ENCODE assay signal across 18 cellular contexts in the genomic region with DNA sequence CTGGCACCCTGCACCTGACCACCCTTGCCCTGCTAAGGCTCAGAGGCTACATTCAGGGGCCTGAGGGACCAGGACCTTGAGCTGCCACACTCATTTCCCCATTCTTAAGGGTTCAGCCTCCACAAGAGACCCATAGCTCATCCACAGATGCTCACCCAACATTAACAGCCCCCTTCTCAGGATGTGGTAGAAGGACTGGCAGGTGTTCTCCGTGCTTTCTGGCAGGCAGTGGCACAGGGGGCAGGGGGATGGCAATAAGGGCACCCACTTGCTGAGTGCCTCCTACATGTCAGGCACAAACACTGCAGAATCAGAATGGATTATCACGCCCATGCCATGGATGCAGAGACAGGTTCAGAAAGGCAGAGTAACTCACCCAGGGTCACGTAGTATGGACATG. TPM values are rescaled to one million over a fixed set of nuclear protein-coding genes. Genes with fewer than 3 reads are reported as not detected.
DNase-seq lines count a peak whose midpoint lies in the region; ATAC-seq, FAIRE-seq and TF ChIP-seq lines count a peak whose summit lies in the region.
"Had no signal": no experiment of that assay in that cellular context is flagged by ENCODE, and none has a peak within 500 bp of the region (broad histone marks: within the 10 kb centered on the region; RNA-seq: fewer than 3 reads in every experiment).

No MANE protein-coding gene starts in this region.

- H3F3A ChIP-seq in PC-9 (ENCODE audit: insufficient read depth, low read depth) = peaks cover 26% of the 10 kb centered on the region

- H3K36me3 ChIP-seq in right atrium auricular region (peaks cover 6% of the 10 kb centered on the region), PC-9 (ENCODE audit: low read depth) (0 out of 2 replicates have a peak, but pooled peaks cover 3% of the 10 kb centered on the region), keratinocyte (ENCODE audit: control insufficient read depth in 2 of 2, extremely low read depth in 1 of 2, insufficient read depth in 2 of 2, low read length in 2 of 2) (peaks cover 10 to 21% of the 10 kb centered on the region in 2 experiments), upper lobe of left lung (no peaks in the 10 kb centered on the region)

- H3K9me1 ChIP-seq in keratinocyte (ENCODE audit: control insufficient read depth, extremely low read depth, insufficient read depth, low read length) = peaks cover 5% of the 10 kb centered on the region

- dilution Hi-C loops in keratinocyte (cut with MboI; ENCODE audit: extremely low pct_ligation_motif_present, low sequenced_read_pairs) = no loop called here

- POLR2A ChIA-PET in PC-9 (lab: Charles Lee; ENCODE audit: unreplicated experiment) = interaction anchor here (0.6 to 0.7 kb wide), 2 partner anchors 759 to 870 kb away, joined by 3 to 4 read pairs; a partner anchor contains a TSS

- no peaks in the 10 kb centered on the region for H3K9me2 ChIP-seq in PC-9 (ENCODE audit: insufficient read depth)

- peak overlapping the region; percentile 79 to 97 for H3K27ac ChIP-seq in right atrium auricular region
- H3K27ac ChIP-seq in PC-9 = peak overlapping the region; percentile 61
- no peak overlapping the region for H3K27ac ChIP-seq in keratinocyte (ENCODE audit: control insufficient read depth, insufficient read depth, low read length)
- peak overlapping the region in 3 of 4 donors; percentile 38 to 57 (median 51) for H3K27ac ChIP-seq in upper lobe of left lung

- 88% methylated on average over 2 to 3 of the region's 3 CpGs for WGBS in upper lobe of left lung, 2 donors

- no peak for TF ChIP-seq POLR2A in upper lobe of left lung (IDR thresholded peaks at IDR 0.05)

- H3K79me2 ChIP-seq in PC-9 (ENCODE audit: low read depth) = peaks cover 78% of the 10 kb centered on the region
- peaks cover 72% of the 10 kb centered on the region for H3K79me2 ChIP-seq in keratinocyte (ENCODE audit: control insufficient read depth, insufficient read depth, low read length)

- intact Hi-C loops in Right ventricle myocardium inferior (cut with DNase I) = no loop called here
- intact Hi-C loops in PC-9 (cut with micrococcal nuclease; ENCODE audit: unreplicated experiment) = loop anchor here (2.0 kb wide), 1 partner anchor 44 kb away; no protein-coding TSS in a partner anchor

- H3K4me1 ChIP-seq in right atrium auricular region (peaks cover 0 to 88% of the 10 kb centered on the region in 2 donors), PC-9 (replicated peaks; ENCODE audit: insufficient read depth) (peaks cover 72% of the 10 kb centered on the region), keratinocyte (ENCODE audit: control insufficient read depth, extremely low read depth, insufficient read depth, low read length) (peaks cover 86% of the 10 kb centered on the region), upper lobe of left lung (peaks cover 48 to 66% (median 53%) of the 10 kb centered on the region in 4 donors)

- TF ChIP-seq CTCF in right atrium auricular region (IDR thresholded peaks at IDR 0.05) = no peak
- TF ChIP-seq CTCF in PC-9 (conservative IDR thresholded peaks at IDR 0.05) = no peak
- TF ChIP-seq CTCF in keratinocyte (optimal IDR thresholded peaks at IDR 0.05 in 1 of 3, IDR thresholded peaks at IDR 0.05 in 1 of 3, conservative IDR thresholded peaks at IDR 0.05 in 1 of 3; ENCODE audit: extremely low read depth in 1 of 3, insufficient read depth in 2 of 3, low read length in 3 of 3) = no peak
- no peak for TF ChIP-seq CTCF in upper lobe of left lung (IDR thresholded peaks at IDR 0.05)

- H4K20me1 ChIP-seq in PC-9 (ENCODE audit: insufficient read depth) = no peaks in the 10 kb centered on the region
- no peaks in the 10 kb centered on the region for H4K20me1 ChIP-seq in keratinocyte (ENCODE audit: control insufficient read depth, extremely low read depth, insufficient read depth, low read length)

- H3K9ac ChIP-seq in keratinocyte (ENCODE audit: control insufficient read depth, extremely low read depth, insufficient read depth, low read length) = no peak overlapping the region

- ATAC-seq in Right ventricle myocardium inferior (no peak), upper lobe of left lung (ENCODE audit: low FRiP score in 2 of 2) (no peak), GM18519 (IDR thresholded peaks at IDR 0.05; ENCODE audit: low FRiP score, unreplicated experiment) (no peak), HG02870 (IDR thresholded peaks at IDR 0.05; ENCODE audit: unreplicated experiment) (no peak)
- ATAC-seq: mucosa of descending colon, sciatic nerve had no signal

- H3K4me2 ChIP-seq in PC-9 = peak overlapping the region; percentile 65
- H3K4me2 ChIP-seq in keratinocyte (ENCODE audit: control insufficient read depth, extremely low read depth, insufficient read depth, low read depth, low read length) = no peak overlapping the region

- no peak overlapping the region for H3K4me3 ChIP-seq in right atrium auricular region
- H3K4me3 ChIP-seq in PC-9 = no peak overlapping the region
- H3K4me3 ChIP-seq in keratinocyte (ENCODE audit: control insufficient read depth in 2 of 3, extremely low read depth in 1 of 3, insufficient read depth in 2 of 3, low read depth in 1 of 3, low read length in 3 of 3) = no peak overlapping the region
- no peak overlapping the region for H3K4me3 ChIP-seq in upper lobe of left lung
- H3K4me3 ChIP-seq: mucosa of descending colon had no signal

- BruUV-seq in PC-9 (replicated peaks; lab: Mats Ljungman, UMichigan) = no TSS peak

- no peaks in the 10 kb centered on the region for H3K9me3 ChIP-seq in right atrium auricular region
- no peaks in the 10 kb centered on the region for H3K9me3 ChIP-seq in PC-9 (ENCODE audit: insufficient read depth, low read depth)
- H3K9me3 ChIP-seq in keratinocyte (ENCODE audit: control insufficient read depth, low read depth, low read length) = no peaks in the 10 kb centered on the region
- H3K9me3 ChIP-seq in upper lobe of left lung = no peaks in the 10 kb centered on the region
- H3K9me3 ChIP-seq: mucosa of descending colon had no signal

- DNase-seq in right atrium auricular region (ENCODE audit: low spot score) (no peak), Right ventricle myocardium inferior (ENCODE audit: missing footprints) (no peak), PC-9 (no peak), keratinocyte (ENCODE audit: low read depth, low spot score) (no peak), upper lobe of left lung (no peak)
- DNase-seq: activated CD4-positive, CD25-positive, alpha-beta regulatory T cell; DMS53; endodermal cell; IMR-90; mucosa of descending colon; NCI-H187 treated with DMSO at 0.1 percent for 48 hours; NCI-H446 treated with DMSO at 0.1 percent for 48 hours; SHP77; stimulated activated CD4-positive, alpha-beta T cell treated with anti-CD3 and anti-CD28 coated beads, Interleukin-2, amount 100 ng/mL, for 24 hours; substantia nigra had no signal

- H2AFZ ChIP-seq in PC-9 (no peak overlapping the region), keratinocyte (ENCODE audit: control insufficient read depth, low read length) (no peak overlapping the region)

- CTCF ChIA-PET in PC-9 (lab: Charles Lee) = interaction anchor here (0.6 kb wide), 1 partner anchor 1434 kb away, joined by 3 read pairs; no protein-coding TSS in a partner anchor

- TF ChIP-seq EP300 in upper lobe of left lung (IDR thresholded peaks at IDR 0.05) = no peak

- H3K27me3 ChIP-seq in right atrium auricular region (no peaks in the 10 kb centered on the region), PC-9 (ENCODE audit: insufficient read depth, low read depth) (no peaks in the 10 kb centered on the region), keratinocyte (ENCODE audit: control insufficient read depth, extremely low read depth, insufficient read depth, low read length) (no peaks in the 10 kb centered on the region), upper lobe of left lung (no peaks in the 10 kb centered on the region)

- peak; percentile 74 for FAIRE-seq in keratinocyte (lab: Jason Lieb, UNC)

RNA-seq across cellular contexts. Expression of a gene that starts 9.5 kb away (rescaled TPM):
- total RNA-seq in right atrium auricular region (100 to 1,000 TPM; 148 to 187 TPM), Right ventricle myocardium inferior (412 TPM), PC-9 (2021) (88.2 and 99.5 TPM in 2 replicates), upper lobe of left lung (100 to 1,000 TPM in 1 of 6 donors, 10 to 100 TPM in 5; 30.2 to 102 (median 70.1) TPM)
- polyA plus RNA-seq in keratinocyte = 134 to 172 TPM (median 148 TPM) in 3 replicates
- 29.2 TPM for polyA plus RNA-seq in keratinocyte (2011; ENCODE audit: low read depth)
- polyA plus RNA-seq in keratinocyte (2011; cell fraction: cytosol; rRNA removed) = 140 and 168 TPM in 2 replicates
- 73.7 and 78.1 TPM in 2 replicates for polyA plus RNA-seq in keratinocyte (2011; cell fraction: nucleus; rRNA removed)
- polyA plus RNA-seq in keratinocyte (2012; ENCODE audit: low replicate concordance) = 61.7 and 126 TPM in 2 replicates
- 148 to 206 TPM (median 152 TPM) in 3 replicates for polyA minus RNA-seq in keratinocyte
- polyA minus RNA-seq in keratinocyte (2011; cell fraction: cytosol; rRNA and poly(A)+ RNA removed) = 85.2 TPM
- 36.5 and 51.9 TPM in 2 replicates for polyA minus RNA-seq in keratinocyte (2011; cell fraction: nucleus; rRNA and poly(A)+ RNA removed)

RNA-seq across cellular contexts. Expression of a gene that starts 14.8 kb away (rescaled TPM):
- total RNA-seq in right atrium auricular region = 1 to 10 TPM; 4.7 to 9.9 TPM
- total RNA-seq in Right ventricle myocardium inferior = 13.2 TPM
- 2.7 and 3.2 TPM in 2 replicates for total RNA-seq in PC-9 (2021)
- polyA plus RNA-seq in keratinocyte = 1.8 to 3.5 TPM (median 2.8 TPM) in 3 replicates
- 0.77 TPM for polyA plus RNA-seq in keratinocyte (2011; ENCODE audit: low read depth)
- 2.3 and 4.2 TPM in 2 replicates for polyA plus RNA-seq in keratinocyte (2011; cell fraction: cytosol; rRNA removed)
- polyA plus RNA-seq in keratinocyte (2011; cell fraction: nucleus; rRNA removed) = 4.7 and 7.4 TPM in 2 replicates
- polyA plus RNA-seq in keratinocyte (2012; ENCODE audit: low replicate concordance) = 3.6 and 6.7 TPM in 2 replicates
- polyA minus RNA-seq in keratinocyte = 3.8 to 7.1 TPM (median 4.2 TPM) in 3 replicates
- polyA minus RNA-seq in keratinocyte (2011; cell fraction: cytosol; rRNA and poly(A)+ RNA removed) = 6.9 TPM
- polyA minus RNA-seq in keratinocyte (2011; cell fraction: nucleus; rRNA and poly(A)+ RNA removed) = 3.2 and 3.4 TPM in 2 replicates
- total RNA-seq in upper lobe of left lung = 10 to 100 TPM; 35.8 to 66.9 (median 43.1) TPM

RNA-seq across cellular contexts. Expression of a gene that starts 48.3 kb away (rescaled TPM):
- total RNA-seq in right atrium auricular region (1 to 10 TPM; 2.7 to 4.6 TPM), Right ventricle myocardium inferior (3.9 TPM), PC-9 (2021) (15.2 and 16.9 TPM in 2 replicates), upper lobe of left lung (1 to 10 TPM in 2 of 6 donors, under 1 TPM in 4; 0.15 to 3.1 (median 0.88) TPM)
- polyA plus RNA-seq in keratinocyte = 0.10 to 0.28 TPM (median 0.11 TPM) in 3 replicates
- 0.79 TPM for polyA plus RNA-seq in keratinocyte (2011; ENCODE audit: low read depth)
- polyA plus RNA-seq in keratinocyte (2011; cell fraction: cytosol; rRNA removed) = 0.18 and 0.19 TPM in 2 replicates
- 1.6 and 1.9 TPM in 2 replicates for polyA plus RNA-seq in keratinocyte (2011; cell fraction: nucleus; rRNA removed)
- polyA plus RNA-seq in keratinocyte (2012; ENCODE audit: low replicate concordance) = 0.13 and 1.1 TPM in 2 replicates
- 0.30 to 0.66 TPM (median 0.38 TPM) in 3 replicates for polyA minus RNA-seq in keratinocyte
- polyA minus RNA-seq in keratinocyte (2011; cell fraction: cytosol; rRNA and poly(A)+ RNA removed) = not detected
- polyA minus RNA-seq in keratinocyte (2011; cell fraction: nucleus; rRNA and poly(A)+ RNA removed) = 1.1 and 1.9 TPM in 2 replicates

RNA-seq across cellular contexts. Expression of a gene that starts 57.1 kb away (rescaled TPM):
- total RNA-seq in right atrium auricular region (1 to 10 TPM; 7.2 to 9.6 TPM), Right ventricle myocardium inferior (14.0 TPM), PC-9 (2021) (20.6 and 24.2 TPM in 2 replicates), upper lobe of left lung (10 to 100 TPM in 3 of 6 donors, 1 to 10 TPM in 3; 5.0 to 25.3 (median 9.6) TPM)
- polyA plus RNA-seq in keratinocyte = 12.9 to 19.5 TPM (median 13.0 TPM) in 3 replicates
- polyA plus RNA-seq in keratinocyte (2011; ENCODE audit: low read depth) = 0.74 TPM
- 7.4 and 12.2 TPM in 2 replicates for polyA plus RNA-seq in keratinocyte (2011; cell fraction: cytosol; rRNA removed)
- polyA plus RNA-seq in keratinocyte (2011; cell fraction: nucleus; rRNA removed) = 32.6 and 40.2 TPM in 2 replicates
- polyA plus RNA-seq in keratinocyte (2012; ENCODE audit: low replicate concordance) = 10.1 and 15.6 TPM in 2 replicates
- polyA minus RNA-seq in keratinocyte = 9.7 to 14.6 TPM (median 12.7 TPM) in 3 replicates
- 8.6 TPM for polyA minus RNA-seq in keratinocyte (2011; cell fraction: cytosol; rRNA and poly(A)+ RNA removed)
- polyA minus RNA-seq in keratinocyte (2011; cell fraction: nucleus; rRNA and poly(A)+ RNA removed) = 6.4 and 8.7 TPM in 2 replicates

RNA-seq across cellular contexts. Expression of a gene that starts 58.9 kb away (rescaled TPM):
- total RNA-seq in right atrium auricular region (10 to 100 TPM; 25.6 to 34.8 TPM), Right ventricle myocardium inferior (48.4 TPM), PC-9 (2021) (7.4 and 7.5 TPM in 2 replicates), upper lobe of left lung (1 to 10 TPM; 4.7 to 7.5 (median 5.7) TPM)
- 1.4 to 2.6 TPM (median 1.4 TPM) in 3 replicates for polyA plus RNA-seq in keratinocyte
- polyA plus RNA-seq in keratinocyte (2011; ENCODE audit: low read depth) = 0.30 TPM
- polyA plus RNA-seq in keratinocyte (2011; cell fraction: cytosol; rRNA removed) = 0.56 and 1.3 TPM in 2 replicates
- polyA plus RNA-seq in keratinocyte (2011; cell fraction: nucleus; rRNA removed) = 2.2 and 2.8 TPM in 2 replicates
- 0.14 and 0.92 TPM in 2 replicates for polyA plus RNA-seq in keratinocyte (2012; ENCODE audit: low replicate concordance)
- 1.4 to 4.5 TPM (median 3.9 TPM) in 3 replicates for polyA minus RNA-seq in keratinocyte
- not detected for polyA minus RNA-seq in keratinocyte (2011; cell fraction: cytosol; rRNA and poly(A)+ RNA removed)
- 0.32 and 0.93 TPM in 2 replicates for polyA minus RNA-seq in keratinocyte (2011; cell fraction: nucleus; rRNA and poly(A)+ RNA removed)
